Comparison of ENCODE assay signal across 11 cellular contexts in the genomic region with DNA sequence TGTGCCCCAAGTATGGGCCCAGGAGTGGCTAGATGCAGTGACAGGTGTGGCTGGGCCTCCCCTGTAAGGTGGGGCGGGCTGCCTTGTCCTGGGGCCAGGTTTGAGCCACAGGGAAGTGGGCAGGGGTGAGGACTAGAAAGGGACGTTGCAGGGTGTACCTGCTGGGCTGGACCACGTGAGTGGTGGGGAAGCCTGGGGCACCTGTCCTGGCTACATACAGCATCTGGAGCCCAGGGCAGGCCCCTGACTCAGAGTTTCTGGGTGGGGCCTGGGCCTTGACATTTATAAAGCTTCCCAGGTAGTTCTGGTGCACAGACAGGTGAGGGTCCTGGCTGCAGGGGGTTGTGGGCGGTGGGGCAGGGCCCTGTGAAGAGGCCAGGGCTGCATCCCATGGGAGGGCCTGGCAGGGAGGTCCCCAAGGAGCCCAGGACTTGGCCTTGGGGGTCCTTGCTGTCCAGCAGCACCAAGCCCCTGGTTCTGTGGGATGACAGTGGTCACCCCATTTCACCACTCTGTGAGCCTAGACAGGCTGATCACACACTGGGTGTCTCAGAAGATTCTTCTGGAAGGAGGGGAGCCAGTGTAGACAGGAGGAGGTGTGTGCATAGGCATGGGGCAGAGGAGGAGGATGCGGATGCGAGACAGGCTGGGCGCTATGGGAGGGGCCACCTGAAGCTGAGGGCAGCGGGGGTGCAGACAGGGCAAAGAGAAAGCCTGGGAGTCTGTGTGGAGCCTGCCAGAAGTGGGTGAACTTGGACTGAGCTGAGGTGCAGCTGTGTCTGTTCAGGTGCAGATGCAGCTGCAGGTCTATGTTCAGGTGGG.
DNase-seq lines count a peak whose midpoint lies in the region; ATAC-seq and TF ChIP-seq lines count a peak whose summit lies in the region.
"Had no signal": no experiment of that assay in that cellular context is flagged by ENCODE, and none has a peak within 500 bp of the region (broad histone marks: within the 10 kb centered on the region; RNA-seq: fewer than 3 reads in every experiment).

No MANE protein-coding gene starts in this region.

- WGBS in neuronal stem cell (ENCODE audit: extremely low coverage in 2 of 2, insufficient read length in 2 of 2, insufficient replicate concordance in 1 of 2), 2 donors: no CpG with 5 or more reads among the region's 8 CpGs

- H3K4me2 ChIP-seq in DND-41 (ENCODE audit: insufficient read depth, low read length) (no peak overlapping the region), neuronal stem cell (ENCODE audit: insufficient read depth, low read length, poor library complexity, severe bottlenecking) (no peak overlapping the region)

- H3K4ac ChIP-seq in neuronal stem cell (ENCODE audit: low read length): no peak overlapping the region

- no peak overlapping the region for H2BK5ac ChIP-seq in neuronal stem cell (ENCODE audit: low read length)

- ATAC-seq in DND-41 (ENCODE audit: insufficient read depth, low read depth): peak; percentile 69
- ATAC-seq in mucosa of descending colon: no peak
- no peak for ATAC-seq in GM18517 (IDR thresholded peaks at IDR 0.05; ENCODE audit: unreplicated experiment)

- no peak overlapping the region for H3K4me3 ChIP-seq in DND-41 (ENCODE audit: low read depth in 1 of 2, low read length in 2 of 2)
- H3K4me3 ChIP-seq in neuronal stem cell (ENCODE audit: low read length in 2 of 2): peak overlapping the region in 1 of 2 donors; percentile 25
- no peak overlapping the region for H3K4me3 ChIP-seq in mucosa of descending colon
- H3K4me3 ChIP-seq: HAP-1 had no signal

- H2BK120ac ChIP-seq in neuronal stem cell (ENCODE audit: low read depth, low read length): no peak overlapping the region

- peaks cover 25% of the 10 kb centered on the region for H4K20me1 ChIP-seq in DND-41 (ENCODE audit: insufficient read depth, low read length)

- no peak overlapping the region for H3K27ac ChIP-seq in DND-41 (ENCODE audit: low read length)
- H3K27ac ChIP-seq in neuronal stem cell (replicated peaks; ENCODE audit: low read length): no peak overlapping the region

- DNase-seq in DND-41: peak; percentile 51
- peak; percentile 67 for DNase-seq in RPMI7951 (ENCODE audit: low read depth)
- peak; percentile 42 for DNase-seq in ecto neural progenitor cell (ENCODE audit: low spot score)
- DNase-seq in neuronal stem cell (ENCODE audit: low spot score): no peak
- DNase-seq in NCI-H2029 (lab: John Stamatoyannopoulos, UW): no peak
- DNase-seq in mucosa of descending colon: no peak
- DNase-seq in kidney tubule cell (ENCODE audit: low spot score): no peak
- DNase-seq: MM.1S, T-helper 9 cell had no signal

- no peak overlapping the region for H4K8ac ChIP-seq in neuronal stem cell (ENCODE audit: low read depth, low read length)

- H2AK5ac ChIP-seq in neuronal stem cell (ENCODE audit: low read depth, low read length): peak overlapping the region; percentile 28

- intact Hi-C loops in mucosa of descending colon (cut with DNase I, micrococcal nuclease): no loop called here

- no peak overlapping the region for H2BK12ac ChIP-seq in neuronal stem cell (ENCODE audit: low read length)

- H3K4me1 ChIP-seq in DND-41 (ENCODE audit: insufficient read depth, low read length) (no peaks in the 10 kb centered on the region), neuronal stem cell (ENCODE audit: control insufficient read depth in 2 of 2, insufficient read depth in 1 of 2, low read depth in 1 of 2, low read length in 2 of 2) (peaks cover 7 to 9% of the 10 kb centered on the region in 2 donors), mucosa of descending colon (ENCODE audit: low read depth) (no peaks in the 10 kb centered on the region)
- H3K4me1 ChIP-seq: HAP-1 had no signal

- no peak overlapping the region for H4K91ac ChIP-seq in neuronal stem cell (ENCODE audit: low read depth, low read length, poor library complexity)

- H3K23ac ChIP-seq in neuronal stem cell (ENCODE audit: low read depth, low read length, poor library complexity): no peak overlapping the region

- peak overlapping the region; percentile 71 for H3K14ac ChIP-seq in neuronal stem cell (ENCODE audit: low read length)

- H2AFZ ChIP-seq in DND-41 (ENCODE audit: low read depth, low read length) (no peak overlapping the region), neuronal stem cell (ENCODE audit: low read length) (no peak overlapping the region)

- H2BK15ac ChIP-seq in neuronal stem cell (ENCODE audit: low read length): no peak overlapping the region

- H3K18ac ChIP-seq in neuronal stem cell (ENCODE audit: low read length): no peak overlapping the region

- H3K27me3 ChIP-seq in DND-41 (ENCODE audit: insufficient read depth, low read length, poor library complexity): no peaks in the 10 kb centered on the region
- H3K27me3 ChIP-seq in neuronal stem cell (ENCODE audit: control insufficient read depth in 3 of 3, insufficient read depth in 3 of 3, low read depth in 1 of 3, low read length in 3 of 3): no peaks in the 10 kb centered on the region

- H3K79me1 ChIP-seq in neuronal stem cell (ENCODE audit: low read depth, low read length): peaks cover 3% of the 10 kb centered on the region

- H3K36me3 ChIP-seq in DND-41 (ENCODE audit: insufficient read depth, low read length) (peaks cover 37% of the 10 kb centered on the region), neuronal stem cell (replicated peaks in 1 of 2; ENCODE audit: control insufficient read depth in 2 of 2, insufficient read depth in 2 of 2, low read length in 2 of 2) (peaks cover 12 to 37% of the 10 kb centered on the region in 2 donors), mucosa of descending colon (ENCODE audit: low read depth) (no peaks in the 10 kb centered on the region)

- H3K9ac ChIP-seq in DND-41 (ENCODE audit: low read depth, low read length): no peak overlapping the region
- H3K9ac ChIP-seq in neuronal stem cell (ENCODE audit: low read depth, low read length, poor library complexity): peak overlapping the region; percentile 44

- H3K79me2 ChIP-seq in DND-41 (ENCODE audit: insufficient read depth, low read length): no peaks in the 10 kb centered on the region

- TF ChIP-seq CTCF in DND-41 (IDR thresholded peaks at IDR 0.05; ENCODE audit: borderline replicate concordance, extremely low read depth, low read length, poor library complexity, severe bottlenecking) (no peak), mucosa of descending colon (IDR thresholded peaks at IDR 0.05) (no peak)

- no peaks in the 10 kb centered on the region for H3K9me3 ChIP-seq in DND-41 (ENCODE audit: insufficient read depth, low read length, severe bottlenecking)
- no peaks in the 10 kb centered on the region for H3K9me3 ChIP-seq in neuronal stem cell (replicated peaks in 1 of 2; ENCODE audit: control insufficient read depth in 2 of 2, insufficient read depth in 1 of 2, low read depth in 1 of 2, low read length in 2 of 2)
- H3K9me3 ChIP-seq in mucosa of descending colon: no peaks in the 10 kb centered on the region
- H3K9me3 ChIP-seq: HAP-1 had no signal

Comparison
In these comparisons a context has a peak if more than half of its experiments do, and no peak if none do; other contexts are left out.
1. DNase-seq: peak in DND-41 (single experiment), RPMI7951 (single experiment) and ecto neural progenitor cell (single experiment); none in neuronal stem cell (single experiment), NCI-H2029 (single experiment), mucosa of descending colon (0 of 3) and kidney tubule cell (single experiment).